Comparison of ENCODE assay signal across 9 cellular contexts in the genomic region with DNA sequence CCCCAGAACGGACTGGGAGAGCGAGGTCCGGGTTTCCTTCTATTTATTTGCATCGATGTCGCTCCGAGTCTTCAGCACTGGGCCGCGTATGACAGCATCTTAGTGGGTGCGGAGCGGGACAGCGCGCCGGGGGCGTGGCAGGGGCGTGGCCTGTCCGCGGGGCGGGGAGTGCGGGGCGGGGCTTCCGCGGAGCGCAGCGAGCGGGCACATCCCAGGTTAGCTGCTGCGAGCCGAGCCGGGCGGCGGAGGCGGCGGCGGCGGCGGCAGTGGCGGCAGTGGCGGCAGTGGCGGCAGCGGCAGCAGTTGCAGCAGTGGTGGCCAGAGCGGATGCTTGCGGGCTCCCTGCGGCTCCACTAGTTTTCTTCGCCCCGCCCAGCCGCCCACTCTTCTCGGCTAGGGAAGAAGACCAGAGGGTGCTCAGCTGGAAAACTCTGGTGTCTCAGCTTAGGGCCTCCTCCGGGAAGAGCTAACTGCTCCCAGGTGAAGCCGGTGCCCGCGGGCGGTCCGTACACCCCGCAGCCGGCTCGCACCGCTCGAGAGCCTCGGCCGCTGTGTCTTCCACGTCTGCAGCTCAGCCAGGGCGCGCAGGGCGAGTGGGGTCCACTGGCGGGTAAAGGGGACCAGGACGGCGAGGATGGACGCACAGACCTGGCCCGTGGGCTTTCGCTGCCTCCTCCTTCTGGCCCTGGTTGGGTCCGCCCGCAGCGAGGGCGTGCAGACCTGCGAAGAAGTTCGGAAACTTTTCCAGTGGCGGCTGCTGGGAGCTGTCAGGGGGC. TPM values are rescaled to one million over a fixed set of nuclear protein-coding genes. Genes with fewer than 3 reads are reported as not detected.
A peak's percentile ranks its signal among the peaks of the same experiment; 100 is the strongest.
DNase-seq lines count a peak whose midpoint lies in the region; ATAC-seq, FAIRE-seq and TF ChIP-seq lines count a peak whose summit lies in the region.
"Had no signal": no experiment of that assay in that cellular context is flagged by ENCODE, and none has a peak within 500 bp of the region (broad histone marks: within the 10 kb centered on the region; RNA-seq: fewer than 3 reads in every experiment).

TSS of gene GPC5 (plus strand) at position 209 of the 776 bp plus-strand sequence.

- H3K27ac Mint-ChIP-seq in glutamatergic neuron (ENCODE audit: unreplicated experiment) = no peak within 1 kb of the TSS

- H3K36me3 Mint-ChIP-seq in glutamatergic neuron (ENCODE audit: unreplicated experiment) = no peaks in the 10 kb centered on the region

- H3K9me3 Mint-ChIP-seq in glutamatergic neuron (ENCODE audit: unreplicated experiment) = peaks cover 2% of the 10 kb centered on the region

- TF ChIP-seq CTCF in glutamatergic neuron (IDR thresholded peaks at IDR 0.05; ENCODE audit: partially characterized antibody, unreplicated experiment) = no peak
- no peak for TF ChIP-seq CTCF in pancreas (IDR thresholded peaks at IDR 0.05)
- no peak for TF ChIP-seq CTCF in thyroid gland (IDR thresholded peaks at IDR 0.05)

- TF ChIP-seq POLR2A in thyroid gland (IDR thresholded peaks at IDR 0.05) = peak in 1 of 2 donors; percentile 47

- H3K27ac ChIP-seq in HUES48 (ENCODE audit: low read depth, low read length) (no peak within 1 kb of the TSS), SJCRH30 (no peak within 1 kb of the TSS), pancreas (no peak within 1 kb of the TSS), thyroid gland (no peak within 1 kb of the TSS)

- H3K4me3 Mint-ChIP-seq in glutamatergic neuron (ENCODE audit: unreplicated experiment) = peak within 1 kb of the TSS; percentile 90

- H3K9me3 ChIP-seq in HUES48 (ENCODE audit: control insufficient read depth, insufficient read depth, low read length) (no peaks in the 10 kb centered on the region), SJCRH30 (replicated peaks) (no peaks in the 10 kb centered on the region), pancreas (no peaks in the 10 kb centered on the region), thyroid gland (no peaks in the 10 kb centered on the region)

- WGBS in pancreas, 2 donors = 1% methylated on average over 65 to 76 of the region's 76 CpGs
- WGBS in thyroid gland, 2 donors = 5 to 10% methylated on average over 27 to 40 of the region's 76 CpGs

- peaks cover 7% of the 10 kb centered on the region; the same call in 1 of the 2 replicates for H3K4me1 ChIP-seq in HUES48 (ENCODE audit: control insufficient read depth, insufficient read depth, low read length)
- H3K4me1 ChIP-seq in SJCRH30 = no peaks in the 10 kb centered on the region
- peaks cover 0 to 6% (median 0%) of the 10 kb centered on the region in 3 donors for H3K4me1 ChIP-seq in pancreas
- peaks cover 6 to 12% of the 10 kb centered on the region in 2 donors for H3K4me1 ChIP-seq in thyroid gland

- peak; percentile 99 for ATAC-seq in GM21526 (IDR thresholded peaks at IDR 0.05; ENCODE audit: low FRiP score, unreplicated experiment)
- peak; percentile 99 to 100 (median 100) for ATAC-seq in pancreas

- H3K27me3 ChIP-seq in HUES48 (ENCODE audit: control insufficient read depth, insufficient read depth, low read length) (peaks cover 58% of the 10 kb centered on the region), SJCRH30 (no peaks in the 10 kb centered on the region), pancreas (peaks cover 0 to 22% (median 3%) of the 10 kb centered on the region in 4 donors), thyroid gland (no peaks in the 10 kb centered on the region)

- peaks cover 2% of the 10 kb centered on the region for H3K4me1 Mint-ChIP-seq in glutamatergic neuron (ENCODE audit: low read depth, unreplicated experiment)

- DNase-seq in DMS153 (lab: John Stamatoyannopoulos, UW) (peak; percentile 50), SJCRH30 (peak; percentile 31 to 53), glutamatergic neuron (peak; percentile 90), pancreas (peak; percentile 63 to 92 (median 81)), thyroid gland (peak; percentile 57)
- DNase-seq in activated gamma-delta T cell treated with anti-CD3 and anti-CD28 coated beads, Interleukin-2, amount 50 U/mL, for 16 hours (ENCODE audit: low read depth) = peak; percentile 70

- intact Hi-C loops in pancreas (cut with DNase I) (no loop called here), thyroid gland (cut with DNase I) (no loop called here)

- H3K27me3 Mint-ChIP-seq in glutamatergic neuron (ENCODE audit: unreplicated experiment) = peaks cover 6% of the 10 kb centered on the region

- H3K36me3 ChIP-seq in HUES48 (ENCODE audit: control insufficient read depth, insufficient read depth, low read length) (no peaks in the 10 kb centered on the region), SJCRH30 (no peaks in the 10 kb centered on the region), pancreas (no peaks in the 10 kb centered on the region), thyroid gland (no peaks in the 10 kb centered on the region)

- H3K9ac ChIP-seq in HUES48 (ENCODE audit: low read depth, low read length) = no peak within 1 kb of the TSS

- no peak for FAIRE-seq in pancreas (lab: Jason Lieb, UNC)
- FAIRE-seq: islet of Langerhans had no signal

- H3K4me3 ChIP-seq in HUES48 (ENCODE audit: low read depth, low read length) (peak within 1 kb of the TSS; percentile 66), SJCRH30 (peak within 1 kb of the TSS; percentile 32), pancreas (peak within 1 kb of the TSS; percentile 25 to 59 (median 36)), thyroid gland (replicated peaks in 1 of 3) (peak within 1 kb of the TSS in 2 of 3 donors; percentile 5 to 29)

RNA-seq across cellular contexts. Expression of gene GPC5, which starts in this region (rescaled TPM):
- 0.18 and 0.49 TPM in 2 replicates for total RNA-seq in SJCRH30 (2014; rRNA removed; shearing (Covaris generic))
- 10.2 TPM for total RNA-seq in glutamatergic neuron (ENCODE audit: unreplicated experiment)
- under 1 TPM in 2 of 6 donors, not detected in 4; 0.12 to 0.35 TPM for total RNA-seq in pancreas
- polyA plus RNA-seq in pancreas = under 1 TPM in 1 of 2 donors, not detected in 1; 0.35 TPM
- total RNA-seq in thyroid gland = 1 to 10 TPM in 3 of 4 donors, under 1 TPM in 1; 0.67 to 2.3 (median 1.3) TPM

Comparison
In these comparisons a context has a peak if more than half of its experiments do, and no peak if none do; other contexts are left out.
1. Peak in DNase-seq and H3K4me3 ChIP-seq in SJCRH30; RNA of the gene not detected or under 1 TPM.
2. Peak in DNase-seq, ATAC-seq and H3K4me3 ChIP-seq in pancreas; RNA of the gene not detected or under 1 TPM.